8 cellular contexts compared by ENCODE assay signal in genomic region chr3:143977326-143978262, GRCh38. TPM values are rescaled to one million over a fixed set of nuclear protein-coding genes. Genes with fewer than 3 reads are reported as not detected.
DNase-seq lines count a peak whose midpoint lies in the region; ATAC-seq, FAIRE-seq and TF ChIP-seq lines count a peak whose summit lies in the region.

No MANE protein-coding gene starts in this region.

- ATAC-seq in GM21529 (IDR thresholded peaks at IDR 0.05; ENCODE audit: unreplicated experiment) (peak; percentile 48), omental fat pad (ENCODE audit: low FRiP score) (no peak)

- peak; percentile 95 for FAIRE-seq in endometrium (lab: Jason Lieb, UNC)

- TF ChIP-seq CTCF in omental fat pad (IDR thresholded peaks at IDR 0.05): no peak

- DNase-seq in GF-D8 (lab: John Stamatoyannopoulos, UW): peak; percentile 35
- peak; percentile 68 to 87 for DNase-seq in Kasumi-1 (lab: John Stamatoyannopoulos, UW)
- DNase-seq in superior temporal gyrus (ENCODE audit: extremely low spot score): peak; percentile 79
- no peak for DNase-seq in NCI-H2029 treated with DMSO at 0.1 percent for 48 hours (lab: John Stamatoyannopoulos, UW)
- no peak for DNase-seq in omental fat pad (ENCODE audit: low spot score)
- DNase-seq in stimulated activated naive CD4-positive, alpha-beta T cell treated with Interleukin-2 at 50 U/mL for 16 hours (lab: John Stamatoyannopoulos, UW): no peak

RNA-seq across cellular contexts. Expression of gene DIPK2A, which starts 6.0 kb away (rescaled TPM):
- 10 to 100 TPM; 23.5 to 36.9 (median 34.4) TPM for total RNA-seq in omental fat pad

Comparison
In these comparisons a context has a peak if more than half of its experiments do, and no peak if none do; other contexts are left out.
1. DNase-seq: peak in GF-D8 (single experiment), Kasumi-1 (2 of 2) and superior temporal gyrus (single experiment); none in NCI-H2029 treated with DMSO at 0.1 percent for 48 hours (single experiment), omental fat pad (single experiment) and stimulated activated naive CD4-positive, alpha-beta T cell treated with Interleukin-2 at 50 U/mL for 16 hours (single experiment).